In genomic region chr2:64214281-64215115, GRCh38 we compare ENCODE assay signal across 8 cellular contexts.
DNase-seq lines count a peak whose midpoint lies in the region; ATAC-seq, FAIRE-seq and TF ChIP-seq lines count a peak whose summit lies in the region.

No MANE protein-coding gene starts in this region.

- ATAC-seq in GM19324 (IDR thresholded peaks at IDR 0.05; ENCODE audit: low FRiP score, unreplicated experiment) (peak; percentile 64), HG03159 (IDR thresholded peaks at IDR 0.05; ENCODE audit: unreplicated experiment) (peak; percentile 59), Right ventricle myocardium superior (ENCODE audit: poor library complexity) (peak; percentile 73)

- DNase-seq in CD1c-positive myeloid dendritic cell (ENCODE audit: extremely low spot score) (peak; percentile 36), Right ventricle myocardium superior (no peak), HTR-8/SVneo (ENCODE audit: insufficient read length, low spot score) (no peak), DMS 273 treated with DMSO at 0.1 percent for 48 hours (lab: John Stamatoyannopoulos, UW) (no peak)
- peak; percentile 59 for DNase-seq in stimulated activated CD4-positive, alpha-beta T cell treated with anti-CD3 and anti-CD28 coated beads, Interleukin-4, amount 100 ng/mL, for 24 hours

- H3K27ac ChIP-seq in VCaP: peak overlapping the region; percentile 55

- no peak for TF ChIP-seq CTCF in VCaP (conservative IDR thresholded peaks at IDR 0.05)

- intact Hi-C loops in Right ventricle myocardium superior (cut with DNase I): no loop called here

- no peak for FAIRE-seq in HTR-8/SVneo (lab: Jason Lieb, UNC)

Comparison
In these comparisons a context has a peak if more than half of its experiments do, and no peak if none do; other contexts are left out.
1. DNase-seq: peak in CD1c-positive myeloid dendritic cell (single experiment) and stimulated activated CD4-positive, alpha-beta T cell treated with anti-CD3 and anti-CD28 coated beads, Interleukin-4, amount 100 ng/mL, for 24 hours (single experiment); none in Right ventricle myocardium superior (single experiment), HTR-8/SVneo (single experiment) and DMS 273 treated with DMSO at 0.1 percent for 48 hours (single experiment).
2. Peak in every context shown above with its lines, with median percentiles within 50 percentile points of each other: ATAC-seq.